Comparison of ENCODE assay signal across 23 cellular contexts in the genomic region with DNA sequence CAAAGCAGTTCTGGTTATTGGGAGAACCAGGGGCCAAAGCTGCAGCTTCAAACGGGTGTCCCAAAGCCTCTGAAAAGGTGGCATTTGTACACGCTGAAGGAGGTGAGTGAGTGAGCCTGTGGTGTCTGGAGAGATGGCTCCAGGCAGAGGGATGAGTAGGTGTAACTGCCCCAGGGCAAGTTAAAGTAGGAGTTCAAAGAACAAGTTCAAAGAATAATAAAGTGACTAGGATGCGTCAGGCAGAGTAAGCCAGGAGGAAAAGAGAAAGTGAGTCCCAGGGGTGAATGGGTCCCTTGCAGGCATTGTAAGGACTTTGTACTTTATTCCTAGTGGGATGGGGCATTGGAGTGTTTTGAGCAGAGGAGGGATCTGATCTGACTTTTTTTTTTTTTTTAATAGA.
A peak's percentile ranks its signal among the peaks of the same experiment; 100 is the strongest.
DNase-seq lines count a peak whose midpoint lies in the region; ATAC-seq, FAIRE-seq and TF ChIP-seq lines count a peak whose summit lies in the region.
"Had no signal": no experiment of that assay in that cellular context is flagged by ENCODE, and none has a peak within 500 bp of the region (broad histone marks: within the 10 kb centered on the region; RNA-seq: fewer than 3 reads in every experiment).

No MANE protein-coding gene starts in this region.

- no peak for TF ChIP-seq POLR2A in A549 (IDR thresholded peaks at IDR 0.05; ENCODE audit: low read length)

- no peaks in the 10 kb centered on the region for H3K36me3 ChIP-seq in CD4-positive, CD25-positive, alpha-beta regulatory T cell (ENCODE audit: control insufficient read depth, insufficient read depth, low read length)
- no peaks in the 10 kb centered on the region for H3K36me3 ChIP-seq in RWPE2 (ENCODE audit: low read depth)
- no peaks in the 10 kb centered on the region for H3K36me3 ChIP-seq in CD4-positive, alpha-beta memory T cell (ENCODE audit: insufficient read depth, low read length)

- POLR2A ChIA-PET in A549 (lab: Yijun Ruan, JAX): no interaction called here
- POLR2A ChIA-PET in naive thymus-derived CD8-positive, alpha-beta T cell (lab: Charles Lee): interaction anchor here (1.1 kb wide), 1 partner anchor 9 kb away, joined by 3 read pairs; no protein-coding TSS in a partner anchor
- POLR2A ChIA-PET in CD4-positive, alpha-beta memory T cell (lab: Charles Lee; ENCODE audit: partially characterized antibody): no interaction called here

- peaks cover 0 to 7% (median 0%) of the 10 kb centered on the region in 7 donors for H3K9me3 Mint-ChIP-seq in CD4-positive, CD25-positive, alpha-beta regulatory T cell
- no peaks in the 10 kb centered on the region for H3K9me3 Mint-ChIP-seq in naive thymus-derived CD8-positive, alpha-beta T cell
- no peaks in the 10 kb centered on the region for H3K9me3 Mint-ChIP-seq in CD4-positive, alpha-beta memory T cell

- TF ChIP-seq EP300 in A549 (IDR thresholded peaks at IDR 0.05): no peak

- H3K4me1 Mint-ChIP-seq in CD4-positive, CD25-positive, alpha-beta regulatory T cell: peaks cover 4 to 61% (median 26%) of the 10 kb centered on the region in 4 donors
- H3K4me1 Mint-ChIP-seq in naive thymus-derived CD8-positive, alpha-beta T cell: peaks cover 55 to 89% (median 59%) of the 10 kb centered on the region in 4 donors
- peaks cover 14 to 67% (median 40%) of the 10 kb centered on the region in 4 donors for H3K4me1 Mint-ChIP-seq in CD4-positive, alpha-beta memory T cell

- H3K4me3 ChIP-seq in A549 (no peak overlapping the region), RWPE2 (ENCODE audit: severe bottlenecking) (no peak overlapping the region)
- H3K4me3 ChIP-seq in CD4-positive, CD25-positive, alpha-beta regulatory T cell (ENCODE audit: low read depth, low read length): no peak overlapping the region
- H3K4me3 ChIP-seq in CD4-positive, alpha-beta memory T cell (ENCODE audit: low read length in 2 of 2): no peak overlapping the region
- H3K4me3 ChIP-seq: GM23248, K562, PC-9 had no signal

- no peak for TF ChIP-seq RAD21 in A549 (conservative IDR thresholded peaks at IDR 0.05 in 1 of 2, IDR thresholded peaks at IDR 0.05 in 1 of 2)

- 52% methylated on average over 3 of the region's 3 CpGs for WGBS in A549 (ENCODE audit: missing lambda C conversion rate)

- no peak overlapping the region for H3K4me3 Mint-ChIP-seq in CD4-positive, CD25-positive, alpha-beta regulatory T cell
- no peak overlapping the region for H3K4me3 Mint-ChIP-seq in naive thymus-derived CD8-positive, alpha-beta T cell
- H3K4me3 Mint-ChIP-seq in CD4-positive, alpha-beta memory T cell: no peak overlapping the region
- H3K4me3 Mint-ChIP-seq: H9 had no signal

- H3K27ac ChIP-seq in A549: no peak overlapping the region; a peak in 1 of 6 replicates
- no peak overlapping the region for H3K27ac ChIP-seq in CD4-positive, CD25-positive, alpha-beta regulatory T cell (ENCODE audit: insufficient read depth, low read length, poor library complexity, severe bottlenecking)
- H3K27ac ChIP-seq in RWPE2 (ENCODE audit: poor library complexity, severe bottlenecking): no peak overlapping the region
- H3K27ac ChIP-seq in CD4-positive, alpha-beta memory T cell (ENCODE audit: low read depth, low read length): no peak overlapping the region
- H3K27ac ChIP-seq: GM23248, PC-9, RWPE1 had no signal

- intact Hi-C loops in CD4-positive, alpha-beta memory T cell (cut with micrococcal nuclease): no loop called here

- DNase-seq in A549 (ENCODE audit: low read depth in 1 of 2, low spot score in 1 of 2) (no peak), RWPE2 (ENCODE audit: low spot score) (no peak), Ammon's horn (ENCODE audit: low spot score) (no peak)
- no peak for DNase-seq in CD4-positive, CD25-positive, alpha-beta regulatory T cell
- no peak for DNase-seq in naive thymus-derived CD8-positive, alpha-beta T cell
- DNase-seq in CD4-positive, alpha-beta memory T cell: no peak
- DNase-seq: ACHN, C1 segment of cervical spinal cord, DMS79, GM23248, H9, MM.1S, NCI-H1092, NCI-H1436 treated with DMSO at 0.1 percent for 48 hours, NCI-H1930, NCI-H510A, NCI-H748 treated with DMSO at 0.1 percent for 48 hours, PC-9, SIG-M5, SK-N-SH had no signal

- no peaks in the 10 kb centered on the region for H3K27me3 ChIP-seq in CD4-positive, CD25-positive, alpha-beta regulatory T cell (ENCODE audit: control insufficient read depth, insufficient read depth, low read length)
- no peaks in the 10 kb centered on the region for H3K27me3 ChIP-seq in RWPE2 (ENCODE audit: insufficient read depth, poor library complexity, severe bottlenecking)
- H3K27me3 ChIP-seq in CD4-positive, alpha-beta memory T cell (ENCODE audit: insufficient read depth, low read length): no peaks in the 10 kb centered on the region

- H3K4me1 ChIP-seq in A549 (peaks cover 62% of the 10 kb centered on the region), RWPE2 (ENCODE audit: insufficient read depth, poor library complexity, severe bottlenecking) (no peaks in the 10 kb centered on the region)
- H3K4me1 ChIP-seq in CD4-positive, CD25-positive, alpha-beta regulatory T cell (ENCODE audit: control insufficient read depth, insufficient read depth, low read length, poor library complexity, severe bottlenecking): no peaks in the 10 kb centered on the region
- peaks cover 20% of the 10 kb centered on the region for H3K4me1 ChIP-seq in CD4-positive, alpha-beta memory T cell (ENCODE audit: insufficient read depth, low read length)

- H3K4me2 ChIP-seq in A549: peak overlapping the region; percentile 53
- H3K4me2 ChIP-seq: PC-9, SK-N-SH had no signal

- no peak for ATAC-seq in A549
- no peak for ATAC-seq in CD4-positive, CD25-positive, alpha-beta regulatory T cell (ENCODE audit: low read depth in 2 of 2)
- ATAC-seq in RWPE2 (ENCODE audit: low read depth): peak; percentile 29; the same call in 1 of the 3 replicates
- no peak for ATAC-seq in naive thymus-derived CD8-positive, alpha-beta T cell
- no peak for ATAC-seq in GM21717 (IDR thresholded peaks at IDR 0.05; ENCODE audit: unreplicated experiment)
- ATAC-seq: K562 had no signal

- H3K27me3 Mint-ChIP-seq in CD4-positive, CD25-positive, alpha-beta regulatory T cell: peaks cover 4% of the 10 kb centered on the region
- H3K27me3 Mint-ChIP-seq in naive thymus-derived CD8-positive, alpha-beta T cell: peaks cover 0 to 2% (median 0%) of the 10 kb centered on the region in 5 donors
- no peaks in the 10 kb centered on the region for H3K27me3 Mint-ChIP-seq in CD4-positive, alpha-beta memory T cell

- TF ChIP-seq CTCF in A549 (IDR thresholded peaks at IDR 0.05): no peak
- TF ChIP-seq CTCF in RWPE2 (IDR thresholded peaks at IDR 0.05; ENCODE audit: poor library complexity, severe bottlenecking): no peak

- H3K9me3 ChIP-seq in A549 (no peaks in the 10 kb centered on the region), RWPE2 (ENCODE audit: severe bottlenecking) (no peaks in the 10 kb centered on the region)
- H3K9me3 ChIP-seq in CD4-positive, CD25-positive, alpha-beta regulatory T cell (ENCODE audit: control insufficient read depth in 2 of 2, low read length in 2 of 2): no peaks in the 10 kb centered on the region
- H3K9me3 ChIP-seq in CD4-positive, alpha-beta memory T cell (ENCODE audit: control insufficient read depth in 1 of 2, low read length in 2 of 2): no peaks in the 10 kb centered on the region
- H3K9me3 ChIP-seq: SK-N-SH had no signal

- CTCF ChIA-PET in A549 (lab: Yijun Ruan, JAX): no interaction called here
- CTCF ChIA-PET in CD4-positive, alpha-beta memory T cell (lab: Charles Lee; ENCODE audit: partially characterized antibody): no interaction called here

- no peaks in the 10 kb centered on the region for H3K36me3 Mint-ChIP-seq in CD4-positive, CD25-positive, alpha-beta regulatory T cell
- peaks cover 0 to 2% (median 0%) of the 10 kb centered on the region in 3 donors for H3K36me3 Mint-ChIP-seq in naive thymus-derived CD8-positive, alpha-beta T cell
- H3K36me3 Mint-ChIP-seq in CD4-positive, alpha-beta memory T cell: no peaks in the 10 kb centered on the region

- no peak for FAIRE-seq in A549 (lab: Jason Lieb, UNC)
- FAIRE-seq: K562 had no signal

- H3K27ac Mint-ChIP-seq in CD4-positive, CD25-positive, alpha-beta regulatory T cell: peak overlapping the region; percentile 15 to 89 (median 79)
- H3K27ac Mint-ChIP-seq in naive thymus-derived CD8-positive, alpha-beta T cell: peak overlapping the region in 8 of 10 donors; percentile 24 to 86 (median 56)
- H3K27ac Mint-ChIP-seq in CD4-positive, alpha-beta memory T cell: peak overlapping the region in 3 of 7 donors; percentile 20 to 74 (median 25)
- H3K27ac Mint-ChIP-seq: H9 had no signal

TF ChIP-seq in A549, 52 proteins besides CTCF, POLR2A, EP300 and RAD21 (continues in another document):
- TF ChIP-seq, protein P1, sequence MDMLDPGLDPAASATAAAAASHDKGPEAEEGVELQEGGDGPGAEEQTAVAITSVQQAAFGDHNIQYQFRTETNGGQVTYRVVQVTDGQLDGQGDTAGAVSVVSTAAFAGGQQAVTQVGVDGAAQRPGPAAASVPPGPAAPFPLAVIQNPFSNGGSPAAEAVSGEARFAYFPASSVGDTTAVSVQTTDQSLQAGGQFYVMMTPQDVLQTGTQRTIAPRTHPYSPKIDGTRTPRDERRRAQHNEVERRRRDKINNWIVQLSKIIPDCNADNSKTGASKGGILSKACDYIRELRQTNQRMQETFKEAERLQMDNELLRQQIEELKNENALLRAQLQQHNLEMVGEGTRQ (IDR thresholded peaks at IDR 0.05): no peak
- TF ChIP-seq HOXB5 (CRISPR knock-in tag; IDR thresholded peaks at IDR 0.05) (no peak), HDAC2 (IDR thresholded peaks at IDR 0.05) (no peak), KDM5A (IDR thresholded peaks at IDR 0.05) (no peak), CHD2 (IDR thresholded peaks at IDR 0.05; ENCODE audit: low read length, partially characterized antibody) (no peak)
- TF ChIP-seq, protein P2, sequence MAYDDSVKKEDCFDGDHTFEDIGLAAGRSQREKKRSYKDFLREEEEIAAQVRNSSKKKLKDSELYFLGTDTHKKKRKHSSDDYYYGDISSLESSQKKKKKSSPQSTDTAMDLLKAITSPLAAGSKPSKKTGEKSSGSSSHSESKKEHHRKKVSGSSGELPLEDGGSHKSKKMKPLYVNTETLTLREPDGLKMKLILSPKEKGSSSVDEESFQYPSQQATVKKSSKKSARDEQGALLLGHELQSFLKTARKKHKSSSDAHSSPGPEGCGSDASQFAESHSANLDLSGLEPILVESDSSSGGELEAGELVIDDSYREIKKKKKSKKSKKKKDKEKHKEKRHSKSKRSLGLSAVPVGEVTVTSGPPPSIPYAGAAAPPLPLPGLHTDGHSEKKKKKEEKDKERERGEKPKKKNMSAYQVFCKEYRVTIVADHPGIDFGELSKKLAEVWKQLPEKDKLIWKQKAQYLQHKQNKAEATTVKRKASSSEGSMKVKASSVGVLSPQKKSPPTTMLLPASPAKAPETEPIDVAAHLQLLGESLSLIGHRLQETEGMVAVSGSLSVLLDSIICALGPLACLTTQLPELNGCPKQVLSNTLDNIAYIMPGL (CRISPR knock-in tag; IDR thresholded peaks at IDR 0.05; ENCODE audit: borderline replicate concordance): no peak
- TF ChIP-seq, protein P3, sequence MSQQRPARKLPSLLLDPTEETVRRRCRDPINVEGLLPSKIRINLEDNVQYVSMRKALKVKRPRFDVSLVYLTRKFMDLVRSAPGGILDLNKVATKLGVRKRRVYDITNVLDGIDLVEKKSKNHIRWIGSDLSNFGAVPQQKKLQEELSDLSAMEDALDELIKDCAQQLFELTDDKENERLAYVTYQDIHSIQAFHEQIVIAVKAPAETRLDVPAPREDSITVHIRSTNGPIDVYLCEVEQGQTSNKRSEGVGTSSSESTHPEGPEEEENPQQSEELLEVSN (IDR thresholded peaks at IDR 0.05; ENCODE audit: borderline replicate concordance, low read depth): no peak
